ENCODE assay signal across 16 cellular contexts in the genomic region with DNA sequence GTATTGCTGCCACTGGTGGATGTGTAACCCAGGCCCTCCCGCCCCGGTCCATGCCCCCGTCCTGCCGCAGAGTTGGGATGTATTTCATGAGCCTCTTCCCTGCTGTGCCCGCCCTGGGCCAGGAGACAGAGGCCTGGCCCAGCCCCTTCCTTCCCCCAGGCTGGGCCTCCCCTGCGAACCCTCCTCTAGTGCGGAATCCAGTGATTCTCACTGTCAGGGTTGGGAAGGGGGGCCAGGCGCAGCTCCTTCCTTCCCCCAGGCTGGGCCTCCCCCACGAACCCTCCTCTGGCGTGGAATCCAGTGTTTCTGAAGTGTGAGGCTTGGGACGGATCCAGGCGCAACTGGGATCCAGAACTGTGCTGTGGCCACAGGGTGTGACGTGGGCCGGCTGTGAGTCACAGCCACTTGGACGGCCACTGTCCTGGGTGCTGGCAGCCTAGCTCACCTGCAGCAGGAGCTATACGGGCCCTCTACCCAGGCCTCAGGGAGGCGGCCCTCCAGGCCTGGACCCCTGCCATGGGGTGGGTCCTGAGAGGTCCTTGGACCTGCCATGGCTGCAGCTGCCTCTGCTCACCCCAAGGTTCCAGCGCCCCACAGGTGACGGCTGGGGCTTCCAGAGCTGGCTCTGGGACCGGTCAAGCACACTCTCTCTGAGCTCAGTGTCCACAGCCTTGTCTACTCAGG. TPM values are rescaled to one million over a fixed set of nuclear protein-coding genes. Genes with fewer than 3 reads are reported as not detected.
DNase-seq lines count a peak whose midpoint lies in the region; ATAC-seq, FAIRE-seq and TF ChIP-seq lines count a peak whose summit lies in the region.
"Had no signal": no experiment of that assay in that cellular context is flagged by ENCODE, and none has a peak within 500 bp of the region (broad histone marks: within the 10 kb centered on the region; RNA-seq: fewer than 3 reads in every experiment).

No MANE protein-coding gene starts in this region.

- H3T11ph ChIP-seq in H9 (ENCODE audit: low read length), result no peak overlapping the region

- ATAC-seq in K562, result peak; percentile 29; the same call in 2 of the 3 replicates
- ATAC-seq in psoas muscle, result no peak
- no peak for ATAC-seq in HG03039 (IDR thresholded peaks at IDR 0.05; ENCODE audit: unreplicated experiment)

- H3K4me3 Mint-ChIP-seq in H9, result no peak overlapping the region
- H3K4me3 Mint-ChIP-seq: activated naive CD8-positive, alpha-beta T cell; CD8-positive, alpha-beta memory T cell had no signal

- peaks cover 6% of the 10 kb centered on the region for H3K27me3 Mint-ChIP-seq in H9 (ENCODE audit: low read depth)

- no peak overlapping the region for H3K23ac ChIP-seq in H9 (ENCODE audit: insufficient read length, low read depth, low read length)

- H2BK12ac ChIP-seq in H9 (ENCODE audit: insufficient read length, low read depth, low read length), result no peak overlapping the region

- no peak overlapping the region for H2BK5ac ChIP-seq in H9 (ENCODE audit: insufficient read length, low read length)

- H4K5ac ChIP-seq in H9 (ENCODE audit: insufficient read length, low read depth, low read length), result no peak overlapping the region

- POLR2A ChIA-PET in K562 (lab: Yijun Ruan, JAX), result interaction anchor here (1.5 kb wide), 1 partner anchor 13 kb away, joined by 4 read pairs; no protein-coding TSS in a partner anchor

- no peaks in the 10 kb centered on the region for H3K9me1 ChIP-seq in K562 (ENCODE audit: control insufficient read depth, insufficient read depth, low read length)

- H4K8ac ChIP-seq in H9 (replicated peaks; ENCODE audit: insufficient read length, low read depth, low read length), result no peak overlapping the region

- no peak overlapping the region; the same call in 1 of the 2 replicates for H3K14ac ChIP-seq in H9 (ENCODE audit: insufficient read depth, low read length)

- peaks cover 0 to 10% of the 10 kb centered on the region in 2 experiments; a peak in 2 of 4 replicates for H3K4me1 Mint-ChIP-seq in H9

- H4K91ac ChIP-seq in H9 (ENCODE audit: insufficient read length, low read depth, low read length), result no peak overlapping the region

- CTCF ChIA-PET in K562 (lab: Yijun Ruan, JAX; ENCODE audit: low intra/inter-chr PET ratio), result no interaction called here

- H2BK120ac ChIP-seq in H9 (ENCODE audit: low read depth, low read length, poor library complexity, severe bottlenecking), result no peak overlapping the region

- H3K79me1 ChIP-seq in H9 (ENCODE audit: insufficient read depth, low read depth, low read length, poor library complexity, severe bottlenecking), result no peaks in the 10 kb centered on the region

- H3K9me3 Mint-ChIP-seq in H9, result no peaks in the 10 kb centered on the region

- H2AFZ ChIP-seq in GM23248 (no peak overlapping the region), K562 (ENCODE audit: low read depth, low read length) (no peak overlapping the region), H9 (ENCODE audit: low read length) (no peak overlapping the region)

- WGBS in GM23248 (ENCODE audit: low coverage in 1 of 2, low lambda C conversion rate in 2 of 2, missing lambda C conversion rate in 2 of 2), 2 experiments, result 15 to 18% methylated on average over 19 to 20 of the region's 20 CpGs
- under 1% methylated on average over 18 of the region's 20 CpGs for WGBS in K562 (ENCODE audit: insufficient coverage, low coverage, missing lambda C conversion rate)
- WGBS in psoas muscle, 3 donors, result 34 to 47% (median 35%) methylated on average over 18 to 20 of the region's 20 CpGs
- no CpG with 5 or more reads among the region's 20 CpGs for WGBS in H9 (ENCODE audit: extremely low coverage, insufficient read length, low lambda C conversion rate)

- H3K23me2 ChIP-seq in H9 (ENCODE audit: insufficient read length, low read depth, low read length, poor library complexity, severe bottlenecking), result no peaks in the 10 kb centered on the region

- H3K79me2 ChIP-seq in GM23248 (ENCODE audit: insufficient read depth) (no peaks in the 10 kb centered on the region), K562 (ENCODE audit: control insufficient read depth, insufficient read depth, low read length) (no peaks in the 10 kb centered on the region), H9 (ENCODE audit: insufficient read depth, low read length) (no peaks in the 10 kb centered on the region)

- H3K36me3 ChIP-seq in GM23248 (ENCODE audit: low read depth), result no peaks in the 10 kb centered on the region
- no peaks in the 10 kb centered on the region for H3K36me3 ChIP-seq in K562 (ENCODE audit: control insufficient read depth, insufficient read depth, low read length)
- H3K36me3 ChIP-seq in right atrium auricular region, result no peaks in the 10 kb centered on the region
- H3K36me3 ChIP-seq in psoas muscle (ENCODE audit: insufficient read depth in 1 of 2, low read depth in 1 of 2), result no peaks in the 10 kb centered on the region
- H3K36me3 ChIP-seq: colonic mucosa had no signal

- H3K9me2 ChIP-seq in GM23248 (ENCODE audit: insufficient read depth), result no peaks in the 10 kb centered on the region

- in situ Hi-C loops in GM23248 (cut with MboI), result no loop called here
- in situ Hi-C loops in K562 (cut with MboI), result no loop called here

- H3K4ac ChIP-seq in H9 (ENCODE audit: low read depth, low read length), result no peak overlapping the region

- no peaks in the 10 kb centered on the region for H3K4me1 ChIP-seq in GM23248 (ENCODE audit: insufficient read depth)
- H3K4me1 ChIP-seq in K562 (replicated peaks in 1 of 2; ENCODE audit: control insufficient read depth in 2 of 2, insufficient read depth in 2 of 2, low read length in 2 of 2), result peaks cover 0 to 18% of the 10 kb centered on the region in 2 experiments; a peak in 1 of 5 replicates
- H3K4me1 ChIP-seq in right atrium auricular region, result peaks cover 0 to 25% of the 10 kb centered on the region in 2 donors
- H3K4me1 ChIP-seq in psoas muscle, result no peaks in the 10 kb centered on the region
- H3K4me1 ChIP-seq in H9 (ENCODE audit: insufficient read depth, low read length), result no peaks in the 10 kb centered on the region
- H3K4me1 ChIP-seq: colonic mucosa had no signal

- no peak for TF ChIP-seq POLR2A in K562 (conservative IDR thresholded peaks at IDR 0.05)

- no peak for TF ChIP-seq EP300 in K562 (IDR thresholded peaks at IDR 0.05; ENCODE audit: low read length)

- H4K20me1 ChIP-seq in GM23248 (ENCODE audit: insufficient read depth) (no peaks in the 10 kb centered on the region), K562 (replicated peaks; ENCODE audit: control insufficient read depth, insufficient read depth, low read length) (no peaks in the 10 kb centered on the region), H9 (ENCODE audit: control insufficient read depth, insufficient read depth, insufficient read length) (no peaks in the 10 kb centered on the region)

- DNase-seq in GM23248, result peak; percentile 77
- no peak for DNase-seq in K562 (ENCODE audit: extremely low read depth in 1 of 4, low spot score in 3 of 4)
- peak; percentile 72 for DNase-seq in right atrium auricular region (ENCODE audit: low spot score)
- DNase-seq in psoas muscle, result peak; percentile 48 to 50
- no peak for DNase-seq in HK-2 (ENCODE audit: unreplicated experiment)
- DNase-seq in H9, result no peak
- no peak for DNase-seq in kidney glomerular epithelial cell (lab: John Stamatoyannopoulos, UW)
- DNase-seq: colonic mucosa, Kasumi-1, NCI-H187 treated with DMSO at 0.1 percent for 48 hours, NCI-H748 treated with DMSO at 0.1 percent for 48 hours, SHP77 had no signal

- H3K9me3 ChIP-seq in GM23248 (ENCODE audit: low read depth), result no peaks in the 10 kb centered on the region
- H3K9me3 ChIP-seq in K562 (replicated peaks; ENCODE audit: control insufficient read depth, insufficient read depth, low read depth, low read length), result no peaks in the 10 kb centered on the region
- H3K9me3 ChIP-seq in right atrium auricular region, result no peaks in the 10 kb centered on the region
- H3K9me3 ChIP-seq in psoas muscle, result no peaks in the 10 kb centered on the region
- no peaks in the 10 kb centered on the region for H3K9me3 ChIP-seq in H9 (ENCODE audit: control insufficient read depth, low read depth, low read length)
- H3K9me3 ChIP-seq: colonic mucosa had no signal

- H3K36me3 Mint-ChIP-seq in H9 (ENCODE audit: insufficient read depth in 1 of 3, low read depth in 3 of 3), result no peaks in the 10 kb centered on the region
- H3K36me3 Mint-ChIP-seq: activated naive CD8-positive, alpha-beta T cell; CD8-positive, alpha-beta memory T cell had no signal

- no peak overlapping the region for H3K4me3 ChIP-seq in GM23248
- no peak overlapping the region for H3K4me3 ChIP-seq in K562
- no peak overlapping the region for H3K4me3 ChIP-seq in right atrium auricular region
- no peak overlapping the region for H3K4me3 ChIP-seq in psoas muscle
- H3K4me3 ChIP-seq: colonic mucosa had no signal

- no TSS peak for BruUV-seq in K562 (replicated peaks; lab: Mats Ljungman, UMichigan)

- H3K27me3 ChIP-seq in GM23248 (replicated peaks; ENCODE audit: insufficient read depth), result peaks cover 25% of the 10 kb centered on the region
- H3K27me3 ChIP-seq in K562 (ENCODE audit: control insufficient read depth in 2 of 2, insufficient read depth in 2 of 2, low read length in 2 of 2), result peaks cover 19 to 62% of the 10 kb centered on the region in 2 experiments; a peak in 4 of 5 replicates
- H3K27me3 ChIP-seq in right atrium auricular region, result no peaks in the 10 kb centered on the region
- H3K27me3 ChIP-seq in psoas muscle (ENCODE audit: insufficient read depth in 3 of 3, low read length in 2 of 3), result peaks cover 0 to 62% (median 0%) of the 10 kb centered on the region in 3 donors
- H3K27me3 ChIP-seq in H9 (ENCODE audit: insufficient read depth, low read length), result no peaks in the 10 kb centered on the region
- H3K27me3 ChIP-seq: colonic mucosa had no signal

- no peak overlapping the region for H2BK15ac ChIP-seq in H9 (ENCODE audit: low read depth, low read length)

- H2AK5ac ChIP-seq in H9 (ENCODE audit: insufficient read length, low read length), result no peak overlapping the region

- no peak for FAIRE-seq in K562 (lab: Jason Lieb, UNC)
- FAIRE-seq: H1 had no signal

- H3K9ac ChIP-seq in GM23248 (no peak overlapping the region), K562 (ENCODE audit: insufficient read depth in 1 of 2, low read depth in 2 of 2, low read length in 2 of 2) (no peak overlapping the region; a peak in 1 of 4 replicates), H9 (ENCODE audit: extremely low read depth, insufficient read length, low read length) (no peak overlapping the region)

- TF ChIP-seq CTCF in K562 (IDR thresholded peaks at IDR 0.05 in 2 of 3, conservative IDR thresholded peaks at IDR 0.05 in 1 of 3; ENCODE audit: insufficient read depth in 2 of 3, low read depth in 1 of 3, low read length in 3 of 3) (no peak), right atrium auricular region (IDR thresholded peaks at IDR 0.05) (no peak), psoas muscle (IDR thresholded peaks at IDR 0.05) (no peak), H9 (conservative IDR thresholded peaks at IDR 0.05) (no peak)

- H3K56ac ChIP-seq in H9 (ENCODE audit: insufficient read length, low read depth, low read length), result no peak overlapping the region

- 0 out of 2 replicates have a peak, but pooled peaks cover 4% of the 10 kb centered on the region for H3F3A ChIP-seq in GM23248 (ENCODE audit: insufficient read depth)

- intact Hi-C loops in K562 (cut with micrococcal nuclease), result no loop called here
- intact Hi-C loops in psoas muscle (cut with DNase I), result no loop called here

- H3K27ac ChIP-seq in GM23248 (no peak overlapping the region), K562 (ENCODE audit: extremely low read depth, low read depth, low read length) (no peak overlapping the region), right atrium auricular region (no peak overlapping the region), psoas muscle (no peak overlapping the region), H9 (ENCODE audit: insufficient read length, low read depth, low read length) (no peak overlapping the region)
- H3K27ac ChIP-seq: colonic mucosa had no signal

- no peak overlapping the region for H2BK20ac ChIP-seq in H9 (ENCODE audit: low read depth, low read length, poor library complexity, severe bottlenecking)

- H3K18ac ChIP-seq in H9 (ENCODE audit: insufficient read length, low read depth, low read length), result no peak overlapping the region

- TF ChIP-seq RAD21 in K562 (CRISPR knock-in tag; conservative IDR thresholded peaks at IDR 0.05 in 1 of 2, IDR thresholded peaks at IDR 0.05 in 1 of 2), result no peak

- H3K27ac Mint-ChIP-seq in H9, result no peak overlapping the region
- H3K27ac Mint-ChIP-seq: activated naive CD8-positive, alpha-beta T cell; CD8-positive, alpha-beta memory T cell had no signal

- H3K4me2 ChIP-seq in GM23248 (ENCODE audit: unreplicated experiment), result no peak overlapping the region
- no peak overlapping the region for H3K4me2 ChIP-seq in K562 (ENCODE audit: insufficient read depth, low read length)
- H3K4me2 ChIP-seq in H9 (ENCODE audit: insufficient read depth, insufficient read length, low read length), result no peak overlapping the region

RNA-seq across cellular contexts. Expression of a gene that starts 28.3 kb away (rescaled TPM):
- not detected in 2 replicates for total RNA-seq in GM23248 (2014; rRNA removed; shearing (Covaris generic))
- polyA plus RNA-seq in GM23248 (2016; fragmentation: Nextera tagmentation; extraction: Ambion mirVana) (not detected in 2 replicates), K562 (2011; rRNA removed) (not detected in 2 replicates), K562 (2014; fragmentation: Illumina TruSeq; extraction: Trizol) (not detected in 2 replicates), K562 (2014; fragmentation: Nextera tagmentation; extraction: Ambion mirVana) (not detected), K562 (2014; rRNA removed) (not detected in 2 replicates), psoas muscle (under 1 TPM in 2 of 3 donors, not detected in 1; 0.08 to 0.09 TPM)
- total RNA-seq in K562 (2011; cell fraction: chromatin; rRNA removed; ENCODE audit: low replicate concordance), result 0.12 and 0.19 TPM in 2 replicates
- 0.26 and 0.33 TPM in 2 replicates for total RNA-seq in K562 (2011; cell fraction: nucleolus; rRNA removed)
- total RNA-seq in K562 (2011; cell fraction: nucleoplasm; rRNA removed), result 0.15 TPM in 1 of 2 replicates, not detected in the other
- total RNA-seq in K562 (2014; rRNA removed) (not detected in 2 replicates), K562 (2014; rRNA removed; fragmentation: Illumina TruSeq; extraction: Trizol) (not detected in 2 replicates), K562 (2015; rRNA removed; fragmentation: Illumina TruSeq; extraction: Trizol) (not detected in 2 replicates), K562 (2021) (not detected in 2 replicates), right atrium auricular region (not detected), psoas muscle (not detected), H9 (2021) (1.3 and 2.3 TPM in 2 replicates)
- polyA plus RNA-seq in K562 (2011; cell fraction: cytosol; rRNA removed), result under 0.01 TPM in 1 of 2 replicates, not detected in the other
- polyA plus RNA-seq in K562 (2011; cell fraction: nucleus; rRNA removed), result 0.06 and 0.26 TPM in 2 replicates
- polyA plus RNA-seq in K562 (2012), result 0.06 TPM in 1 of 2 replicates, not detected in the other
- polyA minus RNA-seq in K562 (2011; rRNA and poly(A)+ RNA removed), result not detected in 2 replicates
- polyA minus RNA-seq in K562 (2011; cell fraction: cytosol; rRNA and poly(A)+ RNA removed), result not detected in 2 replicates
- not detected in 2 replicates for polyA minus RNA-seq in K562 (2011; cell fraction: nucleus; rRNA and poly(A)+ RNA removed)
- total RNA-seq: colonic mucosa had no signal
- polyA plus RNA-seq: CD8-positive, alpha-beta memory T cell had no signal

RNA-seq across cellular contexts. Expression of a gene that starts 39.9 kb away (rescaled TPM):
- total RNA-seq in GM23248 (2014; rRNA removed; shearing (Covaris generic)), result not detected in 2 replicates
- polyA plus RNA-seq in GM23248 (2016; fragmentation: Nextera tagmentation; extraction: Ambion mirVana), result not detected in 2 replicates
- not detected in 2 replicates for total RNA-seq in K562 (2011; cell fraction: chromatin; rRNA removed; ENCODE audit: low replicate concordance)
- total RNA-seq in K562 (2011; cell fraction: nucleolus; rRNA removed), result not detected in 2 replicates
- not detected in 2 replicates for total RNA-seq in K562 (2011; cell fraction: nucleoplasm; rRNA removed)
- total RNA-seq in K562 (2014; rRNA removed), result not detected in 2 replicates
- not detected in 2 replicates for total RNA-seq in K562 (2014; rRNA removed; fragmentation: Illumina TruSeq; extraction: Trizol)
- not detected in 2 replicates for total RNA-seq in K562 (2015; rRNA removed; fragmentation: Illumina TruSeq; extraction: Trizol)
- 0.02 TPM in 1 of 2 replicates, not detected in the other for total RNA-seq in K562 (2021)
- polyA plus RNA-seq in K562 (2011; rRNA removed), result not detected in 2 replicates
- not detected in 2 replicates for polyA plus RNA-seq in K562 (2011; cell fraction: cytosol; rRNA removed)
- polyA plus RNA-seq in K562 (2011; cell fraction: nucleus; rRNA removed), result not detected in 2 replicates
- polyA plus RNA-seq in K562 (2012), result not detected in 2 replicates
- not detected in 2 replicates for polyA plus RNA-seq in K562 (2014; fragmentation: Illumina TruSeq; extraction: Trizol)
- polyA plus RNA-seq in K562 (2014; fragmentation: Nextera tagmentation; extraction: Ambion mirVana), result not detected
- not detected in 2 replicates for polyA plus RNA-seq in K562 (2014; rRNA removed)
- not detected in 2 replicates for polyA minus RNA-seq in K562 (2011; rRNA and poly(A)+ RNA removed)
- polyA minus RNA-seq in K562 (2011; cell fraction: cytosol; rRNA and poly(A)+ RNA removed), result not detected in 2 replicates
- not detected in 2 replicates for polyA minus RNA-seq in K562 (2011; cell fraction: nucleus; rRNA and poly(A)+ RNA removed)
- total RNA-seq in right atrium auricular region, result not detected
- total RNA-seq in psoas muscle, result under 1 TPM in 2 of 4 donors, not detected in 2; 0.24 to 0.41 TPM
- under 1 TPM in 1 of 3 donors, not detected in 2; 0.01 TPM for polyA plus RNA-seq in psoas muscle
- total RNA-seq in H9 (2021), result 1.1 and 2.5 TPM in 2 replicates
- total RNA-seq: CD8-positive, alpha-beta memory T cell had no signal
- polyA plus RNA-seq: CD8-positive, alpha-beta memory T cell had no signal

RNA-seq across cellular contexts. Expression of a gene that starts 48.7 kb away (rescaled TPM):
- 88.5 and 105 TPM in 2 replicates for total RNA-seq in GM23248 (2014; rRNA removed; shearing (Covaris generic))
- polyA plus RNA-seq in GM23248 (2016; fragmentation: Nextera tagmentation; extraction: Ambion mirVana) (59.9 and 69.0 TPM in 2 replicates), K562 (2011; rRNA removed) (39.1 and 89.8 TPM in 2 replicates), K562 (2014; fragmentation: Illumina TruSeq; extraction: Trizol) (24.9 and 45.2 TPM in 2 replicates), K562 (2014; fragmentation: Nextera tagmentation; extraction: Ambion mirVana) (under 1 TPM; 0.53 to 0.95 TPM), K562 (2014; rRNA removed) (54.4 and 73.2 TPM in 2 replicates), psoas muscle (10 to 100 TPM; 22.3 to 42.0 (median 30.4) TPM)
- 379 and 853 TPM in 2 replicates for total RNA-seq in K562 (2011; cell fraction: chromatin; rRNA removed; ENCODE audit: low replicate concordance)
- total RNA-seq in K562 (2011; cell fraction: nucleolus; rRNA removed), result 493 and 502 TPM in 2 replicates
- total RNA-seq in K562 (2011; cell fraction: nucleoplasm; rRNA removed), result 305 and 355 TPM in 2 replicates
- total RNA-seq in K562 (2014; rRNA removed) (42.4 and 44.3 TPM in 2 replicates), K562 (2014; rRNA removed; fragmentation: Illumina TruSeq; extraction: Trizol) (15.7 and 17.6 TPM in 2 replicates), K562 (2015; rRNA removed; fragmentation: Illumina TruSeq; extraction: Trizol) (33.5 and 33.9 TPM in 2 replicates), K562 (2021) (85.3 and 102 TPM in 2 replicates), right atrium auricular region (10 to 100 TPM; 19.1 to 20.7 TPM), psoas muscle (10 to 100 TPM; 19.9 to 42.2 (median 25.5) TPM), H9 (2021) (111 and 114 TPM in 2 replicates)
- 59.1 and 89.5 TPM in 2 replicates for polyA plus RNA-seq in K562 (2011; cell fraction: cytosol; rRNA removed)
- polyA plus RNA-seq in K562 (2011; cell fraction: nucleus; rRNA removed), result 848 and 934 TPM in 2 replicates
- polyA plus RNA-seq in K562 (2012), result 64.7 and 85.4 TPM in 2 replicates
- polyA minus RNA-seq in K562 (2011; rRNA and poly(A)+ RNA removed), result 24.6 and 29.9 TPM in 2 replicates
- polyA minus RNA-seq in K562 (2011; cell fraction: cytosol; rRNA and poly(A)+ RNA removed), result 33.3 and 40.3 TPM in 2 replicates
- polyA minus RNA-seq in K562 (2011; cell fraction: nucleus; rRNA and poly(A)+ RNA removed), result 103 and 183 TPM in 2 replicates

Comparison
In these comparisons a context has a peak if more than half of its experiments do, and no peak if none do; other contexts are left out.
1. DNase-seq: peak in GM23248 (single experiment), right atrium auricular region (single experiment) and psoas muscle (2 of 2); none in K562 (0 of 4), HK-2 (single experiment), H9 (single experiment) and kidney glomerular epithelial cell (single experiment).